ENCODE assay signal across 8 cellular contexts in the genomic region with DNA sequence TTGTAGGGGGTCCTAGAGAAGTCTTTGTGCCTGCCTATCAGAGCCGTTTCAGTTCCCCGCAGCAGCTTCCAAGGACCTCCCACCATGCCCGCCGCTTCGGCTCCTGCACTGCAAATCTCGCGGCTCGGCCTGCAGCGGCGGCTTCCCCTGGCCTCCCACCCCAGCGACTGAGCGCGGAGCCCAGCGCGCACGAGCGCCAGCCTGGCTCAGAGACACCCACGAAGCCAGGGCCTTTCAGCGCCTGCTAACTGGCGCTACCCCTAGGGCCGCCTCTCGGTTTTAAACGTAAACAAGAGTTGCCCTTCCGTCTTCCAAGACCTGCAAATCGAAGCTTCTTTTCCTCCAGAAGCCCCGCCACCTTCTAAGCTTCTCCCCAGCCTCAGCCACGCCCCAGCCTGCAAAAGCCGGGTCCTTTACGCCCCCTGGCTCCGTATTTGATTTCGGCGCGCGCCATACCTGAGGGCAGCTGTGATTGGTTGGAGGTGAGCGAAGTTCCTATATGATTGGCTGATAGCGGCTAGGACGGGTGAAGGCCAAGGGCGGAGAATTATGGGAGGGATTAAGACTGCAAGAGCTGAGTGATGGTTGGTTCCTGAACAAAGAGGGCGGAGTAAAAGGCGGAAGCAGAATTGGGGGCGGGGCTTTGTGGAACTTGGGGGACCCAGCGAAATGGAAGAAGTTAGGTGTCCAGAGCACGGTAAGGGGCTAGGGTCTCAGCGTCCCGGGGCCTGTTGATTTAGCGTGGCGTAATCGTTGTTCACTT. TPM values are rescaled to one million over a fixed set of nuclear protein-coding genes. Genes with fewer than 3 reads are reported as not detected.
DNase-seq lines count a peak whose midpoint lies in the region; ATAC-seq and TF ChIP-seq lines count a peak whose summit lies in the region.

A gene (plus strand): TSS at position 649 of the 763 bp plus-strand sequence. CDS start 21 bp downstream, at position 670.

- H3K27me3 ChIP-seq in CD4-positive, CD25-positive, alpha-beta regulatory T cell (ENCODE audit: control insufficient read depth, insufficient read depth, low read length) = no peaks in the 10 kb centered on the region

- peak within 1 kb of the TSS in 2 of 3 donors; percentile 90 to 92 for H3K27ac Mint-ChIP-seq in CD4-positive, CD25-positive, alpha-beta regulatory T cell

- peak; percentile 96 to 97 for ATAC-seq in CD4-positive, CD25-positive, alpha-beta regulatory T cell (ENCODE audit: low read depth in 2 of 2)
- ATAC-seq in GM19438 (IDR thresholded peaks at IDR 0.05; ENCODE audit: low read depth, unreplicated experiment) (peak; percentile 91), HG03571 (IDR thresholded peaks at IDR 0.05; ENCODE audit: unreplicated experiment) (peak; percentile 89)

- WGBS in lower leg skin, 2 donors = 0% methylated on average over 47 to 48 of the region's 48 CpGs

- TF ChIP-seq CTCF in lower leg skin (IDR thresholded peaks at IDR 0.05) = no peak

- peak within 1 kb of the TSS; percentile 93 for H3K27ac ChIP-seq in CD4-positive, CD25-positive, alpha-beta regulatory T cell (ENCODE audit: insufficient read depth, low read length, poor library complexity, severe bottlenecking)

- peak; percentile 94 to 100 (median 99) for DNase-seq in CD4-positive, CD25-positive, alpha-beta regulatory T cell
- DNase-seq in NCI-H774 (lab: John Stamatoyannopoulos, UW) (peak; percentile 97), ecto neural progenitor cell (ENCODE audit: low spot score) (peak; percentile 96), lower leg skin (ENCODE audit: low spot score in 2 of 2) (peak; percentile 98)
- peak; percentile 92 to 96 for DNase-seq in activated CD4-positive, alpha-beta T cell treated with anti-CD3 and anti-CD28 coated beads, Interleukin-2, amount 50 U/mL, for 4 hours
- DNase-seq in stimulated activated CD4-positive, alpha-beta T cell treated with anti-CD3 and anti-CD28 coated beads, Interleukin-4, amount 100 ng/mL, for 4 hours = peak; percentile 88 to 96

- H3K9me3 ChIP-seq in CD4-positive, CD25-positive, alpha-beta regulatory T cell (ENCODE audit: control insufficient read depth in 2 of 2, low read length in 2 of 2) = no peaks in the 10 kb centered on the region

- TF ChIP-seq POLR2A in lower leg skin (IDR thresholded peaks at IDR 0.05) = no peak

- H3K36me3 ChIP-seq in CD4-positive, CD25-positive, alpha-beta regulatory T cell (ENCODE audit: control insufficient read depth, insufficient read depth, low read length) = no peaks in the 10 kb centered on the region

- H3K9me3 Mint-ChIP-seq in CD4-positive, CD25-positive, alpha-beta regulatory T cell = no peaks in the 10 kb centered on the region

- peaks cover 15% of the 10 kb centered on the region for H3K36me3 Mint-ChIP-seq in CD4-positive, CD25-positive, alpha-beta regulatory T cell

- H3K27me3 Mint-ChIP-seq in CD4-positive, CD25-positive, alpha-beta regulatory T cell = no peaks in the 10 kb centered on the region

- H3K4me1 ChIP-seq in CD4-positive, CD25-positive, alpha-beta regulatory T cell (ENCODE audit: control insufficient read depth, insufficient read depth, low read length, poor library complexity, severe bottlenecking) = peaks cover 53% of the 10 kb centered on the region

- peak within 1 kb of the TSS; percentile 89 for H3K4me3 ChIP-seq in CD4-positive, CD25-positive, alpha-beta regulatory T cell (ENCODE audit: low read depth, low read length)
- H3K4me3 ChIP-seq in lower leg skin (ENCODE audit: low read depth, poor library complexity, severe bottlenecking) = peak within 1 kb of the TSS; percentile 81

- H3K4me1 Mint-ChIP-seq in CD4-positive, CD25-positive, alpha-beta regulatory T cell = peaks cover 32 to 62% (median 43%) of the 10 kb centered on the region in 4 donors

- no peak within 1 kb of the TSS for H3K4me3 Mint-ChIP-seq in CD4-positive, CD25-positive, alpha-beta regulatory T cell

- intact Hi-C loops in lower leg skin (cut with DNase I; ENCODE audit: low total_unique reads) = loop anchor here (5.0 to 10.0 kb wide), 2 partner anchors 205 to 323 kb away; no protein-coding TSS in a partner anchor

RNA-seq across cellular contexts. Expression of the gene that starts here (rescaled TPM):
- total RNA-seq in CD4-positive, CD25-positive, alpha-beta regulatory T cell = 58.9 TPM
- 10 to 100 TPM in 2 of 4 donors, 1 to 10 TPM in 2; 5.3 to 13.0 (median 9.7) TPM for polyA plus RNA-seq in CD4-positive, CD25-positive, alpha-beta regulatory T cell
- 10 to 100 TPM in 3 of 4 donors, 1 to 10 TPM in 1; 6.8 to 26.8 (median 20.6) TPM for total RNA-seq in lower leg skin

Comparison
In these comparisons a context has a peak if more than half of its experiments do, and no peak if none do; other contexts are left out.
1. Peak in every context shown above with its lines: DNase-seq, ATAC-seq, H3K4me3 ChIP-seq and H3K27ac ChIP-seq.